Comparison of ENCODE assay signal across 22 cellular contexts in the genomic region with DNA sequence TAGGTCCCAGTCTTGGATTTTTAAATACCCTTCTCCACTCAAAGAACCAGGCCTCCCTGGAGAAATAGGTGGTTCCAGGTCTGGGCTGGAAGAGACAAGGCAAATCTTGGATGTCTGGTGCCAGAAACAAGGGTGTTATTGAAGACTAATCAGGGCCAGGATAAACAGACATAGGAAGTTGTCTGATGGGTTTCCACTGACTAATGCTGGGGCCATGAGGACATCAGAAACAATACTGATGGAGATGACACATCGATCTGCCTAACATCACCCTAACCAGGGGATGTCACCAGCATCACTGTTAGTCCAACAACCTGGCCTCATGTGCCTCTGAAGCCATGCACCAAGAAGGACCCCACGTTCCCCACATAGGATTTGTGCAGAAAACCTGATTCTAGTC. TPM values are rescaled to one million over a fixed set of nuclear protein-coding genes. Genes with fewer than 3 reads are reported as not detected.
"Had no signal": no experiment of that assay in that cellular context is flagged by ENCODE, and none has a peak within 500 bp of the region (broad histone marks: within the 10 kb centered on the region; RNA-seq: fewer than 3 reads in every experiment).

No MANE protein-coding gene starts in this region.

- H3K9me3 ChIP-seq: colonic mucosa, esophagus muscularis mucosa, mucosa of descending colon, right atrium auricular region, tibial artery had no signal

- H3K27ac ChIP-seq: colonic mucosa, esophagus muscularis mucosa, right atrium auricular region, tibial artery, WERI-Rb-1 had no signal

- H3K36me3 Mint-ChIP-seq: activated CD4-positive, alpha-beta memory T cell treated with anti-CD3 and anti-CD28 coated beads for 36 hours; activated CD8-positive, alpha-beta memory T cell treated with anti-CD3 and anti-CD28 coated beads, Interleukin-2, amount 10 ng/mL, durations not matched to agents 7 days and 5 days; activated naive CD8-positive, alpha-beta T cell treated with anti-CD3 and anti-CD28 coated beads, Interleukin-2, amount 10 ng/mL, durations not matched to agents 7 days and 5 days; brain; naive B cell had no signal

- DNase-seq: activated CD4-positive, alpha-beta memory T cell treated with anti-CD3 and anti-CD28 coated beads for 36 hours; activated CD4-positive, alpha-beta T cell treated with anti-CD3 and anti-CD28 coated beads for 36 hours; activated CD8-positive, alpha-beta memory T cell treated with anti-CD3 and anti-CD28 coated beads, Interleukin-2, amount 10 ng/mL, durations not matched to agents 7 days and 5 days; activated naive CD8-positive, alpha-beta T cell treated with anti-CD3 and anti-CD28 coated beads, Interleukin-2, amount 10 ng/mL, durations not matched to agents 7 days and 5 days; colonic mucosa; hippocampal formation; mucosa of descending colon; naive B cell; stimulated activated CD4-positive, alpha-beta T cell treated with anti-CD3 and anti-CD28 coated beads, Interleukin-2, amount 100 ng/mL, for 24 hours; stimulated activated naive CD8-positive, alpha-beta T cell treated with anti-CD3 and anti-CD28 coated beads, Interleukin-15, Interleukin-2, amounts not matched to agents 100 U/mL and 50 U/mL, for 24 hours; substantia nigra; T-helper 17 cell; tibial artery; WERI-Rb-1 had no signal

- FAIRE-seq: endometrium, keratinocyte had no signal

- H3K9me3 Mint-ChIP-seq: activated CD4-positive, alpha-beta memory T cell treated with anti-CD3 and anti-CD28 coated beads for 36 hours; activated naive CD8-positive, alpha-beta T cell treated with anti-CD3 and anti-CD28 coated beads, Interleukin-2, amount 10 ng/mL, durations not matched to agents 7 days and 5 days; central memory CD8-positive, alpha-beta T cell; neural crest cell had no signal

- H3K4me3 ChIP-seq: colonic mucosa, esophagus muscularis mucosa, mucosa of descending colon, right atrium auricular region, tibial artery had no signal

- H3K4me3 Mint-ChIP-seq: activated CD4-positive, alpha-beta memory T cell treated with anti-CD3 and anti-CD28 coated beads for 36 hours; activated CD4-positive, alpha-beta T cell treated with anti-CD3 and anti-CD28 coated beads for 36 hours; activated CD8-positive, alpha-beta memory T cell treated with anti-CD3 and anti-CD28 coated beads, Interleukin-2, amount 10 ng/mL, durations not matched to agents 7 days and 5 days; activated naive CD8-positive, alpha-beta T cell treated with anti-CD3 and anti-CD28 coated beads, Interleukin-2, amount 10 ng/mL, durations not matched to agents 7 days and 5 days; brain; central memory CD8-positive, alpha-beta T cell; neural crest cell; T-helper 17 cell had no signal

- H3K4me1 ChIP-seq: colonic mucosa, right atrium auricular region had no signal

- H3K36me3 ChIP-seq: colonic mucosa, esophagus muscularis mucosa, right atrium auricular region, tibial artery, WERI-Rb-1 had no signal

- H3K27ac Mint-ChIP-seq: activated CD4-positive, alpha-beta memory T cell treated with anti-CD3 and anti-CD28 coated beads for 36 hours; activated CD4-positive, alpha-beta T cell treated with anti-CD3 and anti-CD28 coated beads for 36 hours; activated CD8-positive, alpha-beta memory T cell treated with anti-CD3 and anti-CD28 coated beads, Interleukin-2, amount 10 ng/mL, durations not matched to agents 7 days and 5 days; activated naive CD8-positive, alpha-beta T cell treated with anti-CD3 and anti-CD28 coated beads, Interleukin-2, amount 10 ng/mL, durations not matched to agents 7 days and 5 days; progenitor cell of endocrine pancreas; T-helper 17 cell had no signal

RNA-seq across cellular contexts. Expression of gene GLI2, which starts 42.5 kb away (rescaled TPM):
- total RNA-seq: activated CD4-positive, alpha-beta memory T cell treated with anti-CD3 and anti-CD28 coated beads for 36 hours; activated CD4-positive, alpha-beta T cell treated with anti-CD3 and anti-CD28 coated beads for 36 hours; T-helper 17 cell had no signal
